ENCODE assay signal across 1 cellular context in the genomic region with DNA sequence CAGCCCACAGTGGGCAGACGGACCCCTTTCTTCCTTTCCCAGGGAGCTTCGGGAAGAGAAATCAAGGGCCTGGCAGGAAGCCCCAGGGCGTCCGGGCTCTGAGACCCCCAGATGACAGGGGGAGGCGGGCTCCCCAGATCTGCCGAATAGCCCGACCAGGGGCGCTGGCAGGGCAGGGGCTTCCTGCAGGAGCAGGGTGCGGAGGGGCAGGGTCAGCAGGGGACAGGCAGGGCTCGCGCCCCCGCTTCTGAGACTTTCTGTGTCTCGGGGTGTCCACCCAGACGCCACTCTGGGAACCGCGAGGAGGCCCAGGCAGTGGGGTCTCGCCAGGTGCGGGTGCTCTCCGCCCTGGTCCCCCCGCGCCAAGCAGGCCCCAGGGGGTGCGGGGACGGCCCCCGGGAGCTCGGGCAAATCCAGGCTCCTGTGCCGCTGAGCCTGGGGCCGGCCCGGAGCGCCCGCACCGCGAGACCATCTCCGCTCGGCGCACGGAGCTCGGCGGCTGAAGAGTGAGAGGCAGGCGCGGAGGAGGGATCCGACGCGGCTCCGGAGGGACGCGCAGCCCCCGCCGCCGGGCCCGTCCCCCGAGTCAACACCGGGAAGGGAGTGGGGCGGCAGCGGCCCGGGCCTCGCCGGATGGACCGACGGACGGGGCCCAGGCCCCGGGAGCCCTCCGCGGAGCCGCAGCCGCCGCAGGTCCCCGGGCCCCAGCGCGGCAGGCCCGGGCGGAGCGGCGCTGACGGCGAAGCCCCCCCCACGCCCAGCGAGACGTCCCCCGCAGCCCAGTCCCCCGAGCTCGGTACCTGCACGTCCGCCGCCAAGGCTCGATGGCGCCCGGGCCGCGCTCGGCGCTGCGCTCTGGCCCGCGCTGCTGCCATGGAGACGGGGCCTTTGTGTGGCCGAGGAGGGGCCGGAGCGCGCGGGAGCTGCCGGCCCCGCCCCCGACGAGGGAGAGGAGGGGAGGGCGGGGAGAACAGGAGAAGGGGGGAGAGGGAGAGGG.
TF ChIP-seq lines count a peak whose summit lies in the region.

PLXNB2 (minus strand) TSS at position 894 of the 997 bp plus-strand sequence. CDS start 17,062 bp downstream, outside the sequence.

TF ChIP-seq in K562, 482 proteins besides CTCF, POLR2A, EP300 and RAD21 (continued from another document and continues in another):
- TF ChIP-seq, protein P1, sequence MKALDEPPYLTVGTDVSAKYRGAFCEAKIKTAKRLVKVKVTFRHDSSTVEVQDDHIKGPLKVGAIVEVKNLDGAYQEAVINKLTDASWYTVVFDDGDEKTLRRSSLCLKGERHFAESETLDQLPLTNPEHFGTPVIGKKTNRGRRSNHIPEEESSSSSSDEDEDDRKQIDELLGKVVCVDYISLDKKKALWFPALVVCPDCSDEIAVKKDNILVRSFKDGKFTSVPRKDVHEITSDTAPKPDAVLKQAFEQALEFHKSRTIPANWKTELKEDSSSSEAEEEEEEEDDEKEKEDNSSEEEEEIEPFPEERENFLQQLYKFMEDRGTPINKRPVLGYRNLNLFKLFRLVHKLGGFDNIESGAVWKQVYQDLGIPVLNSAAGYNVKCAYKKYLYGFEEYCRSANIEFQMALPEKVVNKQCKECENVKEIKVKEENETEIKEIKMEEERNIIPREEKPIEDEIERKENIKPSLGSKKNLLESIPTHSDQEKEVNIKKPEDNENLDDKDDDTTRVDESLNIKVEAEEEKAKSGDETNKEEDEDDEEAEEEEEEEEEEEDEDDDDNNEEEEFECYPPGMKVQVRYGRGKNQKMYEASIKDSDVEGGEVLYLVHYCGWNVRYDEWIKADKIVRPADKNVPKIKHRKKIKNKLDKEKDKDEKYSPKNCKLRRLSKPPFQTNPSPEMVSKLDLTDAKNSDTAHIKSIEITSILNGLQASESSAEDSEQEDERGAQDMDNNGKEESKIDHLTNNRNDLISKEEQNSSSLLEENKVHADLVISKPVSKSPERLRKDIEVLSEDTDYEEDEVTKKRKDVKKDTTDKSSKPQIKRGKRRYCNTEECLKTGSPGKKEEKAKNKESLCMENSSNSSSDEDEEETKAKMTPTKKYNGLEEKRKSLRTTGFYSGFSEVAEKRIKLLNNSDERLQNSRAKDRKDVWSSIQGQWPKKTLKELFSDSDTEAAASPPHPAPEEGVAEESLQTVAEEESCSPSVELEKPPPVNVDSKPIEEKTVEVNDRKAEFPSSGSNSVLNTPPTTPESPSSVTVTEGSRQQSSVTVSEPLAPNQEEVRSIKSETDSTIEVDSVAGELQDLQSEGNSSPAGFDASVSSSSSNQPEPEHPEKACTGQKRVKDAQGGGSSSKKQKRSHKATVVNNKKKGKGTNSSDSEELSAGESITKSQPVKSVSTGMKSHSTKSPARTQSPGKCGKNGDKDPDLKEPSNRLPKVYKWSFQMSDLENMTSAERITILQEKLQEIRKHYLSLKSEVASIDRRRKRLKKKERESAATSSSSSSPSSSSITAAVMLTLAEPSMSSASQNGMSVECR (CRISPR knock-in tag; IDR thresholded peaks at IDR 0.05) = peak; percentile 51; the same call in 1 of the 2 replicates
- peak; percentile 35; the same call in 1 of the 2 replicates for TF ChIP-seq ZBTB7A (IDR thresholded peaks at IDR 0.05; ENCODE audit: borderline replicate concordance, control insufficient read depth, low read depth, low read length)
- TF ChIP-seq HCFC1 (IDR thresholded peaks at IDR 0.05; ENCODE audit: low read depth, low read length) = no peak
- no peak for TF ChIP-seq MCM5 (IDR thresholded peaks at IDR 0.05; ENCODE audit: low read depth)
- TF ChIP-seq UBTF (IDR thresholded peaks at IDR 0.05; ENCODE audit: borderline replicate concordance in 1 of 2, low read depth in 2 of 2, low read length in 2 of 2) = 0 out of 4 replicates have a peak, but pooled peaks of 1 of the 2 experiments have one; percentile 18
- peak; percentile 18 for TF ChIP-seq CCNT2 (IDR thresholded peaks at IDR 0.05; ENCODE audit: borderline replicate concordance, extremely low read depth, insufficient read length, low read depth, low read length)
- TF ChIP-seq HNRNPK (IDR thresholded peaks at IDR 0.05; ENCODE audit: low read depth, low read length, poor library complexity, severe bottlenecking) = peak; percentile 90
- peak; percentile 76 for TF ChIP-seq ZNF740 (CRISPR knock-in tag; IDR thresholded peaks at IDR 0.05)
- no peak for TF ChIP-seq ZNF740 (tag; IDR thresholded peaks at IDR 0.05)
- TF ChIP-seq RBFOX2 (IDR thresholded peaks at IDR 0.05; ENCODE audit: low read depth, low read length) = peak; percentile 59
- TF ChIP-seq, protein P2, sequence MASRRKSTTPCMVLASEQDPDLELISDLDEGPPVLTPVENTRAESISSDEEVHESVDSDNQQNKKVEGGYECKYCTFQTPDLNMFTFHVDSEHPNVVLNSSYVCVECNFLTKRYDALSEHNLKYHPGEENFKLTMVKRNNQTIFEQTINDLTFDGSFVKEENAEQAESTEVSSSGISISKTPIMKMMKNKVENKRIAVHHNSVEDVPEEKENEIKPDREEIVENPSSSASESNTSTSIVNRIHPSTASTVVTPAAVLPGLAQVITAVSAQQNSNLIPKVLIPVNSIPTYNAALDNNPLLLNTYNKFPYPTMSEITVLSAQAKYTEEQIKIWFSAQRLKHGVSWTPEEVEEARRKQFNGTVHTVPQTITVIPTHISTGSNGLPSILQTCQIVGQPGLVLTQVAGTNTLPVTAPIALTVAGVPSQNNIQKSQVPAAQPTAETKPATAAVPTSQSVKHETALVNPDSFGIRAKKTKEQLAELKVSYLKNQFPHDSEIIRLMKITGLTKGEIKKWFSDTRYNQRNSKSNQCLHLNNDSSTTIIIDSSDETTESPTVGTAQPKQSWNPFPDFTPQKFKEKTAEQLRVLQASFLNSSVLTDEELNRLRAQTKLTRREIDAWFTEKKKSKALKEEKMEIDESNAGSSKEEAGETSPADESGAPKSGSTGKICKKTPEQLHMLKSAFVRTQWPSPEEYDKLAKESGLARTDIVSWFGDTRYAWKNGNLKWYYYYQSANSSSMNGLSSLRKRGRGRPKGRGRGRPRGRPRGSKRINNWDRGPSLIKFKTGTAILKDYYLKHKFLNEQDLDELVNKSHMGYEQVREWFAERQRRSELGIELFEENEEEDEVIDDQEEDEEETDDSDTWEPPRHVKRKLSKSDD (conservative IDR thresholded peaks at IDR 0.05; ENCODE audit: low read length) = no peak
- TF ChIP-seq TAF1 (IDR thresholded peaks at IDR 0.05; ENCODE audit: control insufficient read depth, extremely low read depth, insufficient read depth, low read length, severe bottlenecking) = peak; percentile 18
- no peak for TF ChIP-seq ZNF133 (CRISPR knock-in tag; IDR thresholded peaks at IDR 0.05)
- TF ChIP-seq, protein P3, sequence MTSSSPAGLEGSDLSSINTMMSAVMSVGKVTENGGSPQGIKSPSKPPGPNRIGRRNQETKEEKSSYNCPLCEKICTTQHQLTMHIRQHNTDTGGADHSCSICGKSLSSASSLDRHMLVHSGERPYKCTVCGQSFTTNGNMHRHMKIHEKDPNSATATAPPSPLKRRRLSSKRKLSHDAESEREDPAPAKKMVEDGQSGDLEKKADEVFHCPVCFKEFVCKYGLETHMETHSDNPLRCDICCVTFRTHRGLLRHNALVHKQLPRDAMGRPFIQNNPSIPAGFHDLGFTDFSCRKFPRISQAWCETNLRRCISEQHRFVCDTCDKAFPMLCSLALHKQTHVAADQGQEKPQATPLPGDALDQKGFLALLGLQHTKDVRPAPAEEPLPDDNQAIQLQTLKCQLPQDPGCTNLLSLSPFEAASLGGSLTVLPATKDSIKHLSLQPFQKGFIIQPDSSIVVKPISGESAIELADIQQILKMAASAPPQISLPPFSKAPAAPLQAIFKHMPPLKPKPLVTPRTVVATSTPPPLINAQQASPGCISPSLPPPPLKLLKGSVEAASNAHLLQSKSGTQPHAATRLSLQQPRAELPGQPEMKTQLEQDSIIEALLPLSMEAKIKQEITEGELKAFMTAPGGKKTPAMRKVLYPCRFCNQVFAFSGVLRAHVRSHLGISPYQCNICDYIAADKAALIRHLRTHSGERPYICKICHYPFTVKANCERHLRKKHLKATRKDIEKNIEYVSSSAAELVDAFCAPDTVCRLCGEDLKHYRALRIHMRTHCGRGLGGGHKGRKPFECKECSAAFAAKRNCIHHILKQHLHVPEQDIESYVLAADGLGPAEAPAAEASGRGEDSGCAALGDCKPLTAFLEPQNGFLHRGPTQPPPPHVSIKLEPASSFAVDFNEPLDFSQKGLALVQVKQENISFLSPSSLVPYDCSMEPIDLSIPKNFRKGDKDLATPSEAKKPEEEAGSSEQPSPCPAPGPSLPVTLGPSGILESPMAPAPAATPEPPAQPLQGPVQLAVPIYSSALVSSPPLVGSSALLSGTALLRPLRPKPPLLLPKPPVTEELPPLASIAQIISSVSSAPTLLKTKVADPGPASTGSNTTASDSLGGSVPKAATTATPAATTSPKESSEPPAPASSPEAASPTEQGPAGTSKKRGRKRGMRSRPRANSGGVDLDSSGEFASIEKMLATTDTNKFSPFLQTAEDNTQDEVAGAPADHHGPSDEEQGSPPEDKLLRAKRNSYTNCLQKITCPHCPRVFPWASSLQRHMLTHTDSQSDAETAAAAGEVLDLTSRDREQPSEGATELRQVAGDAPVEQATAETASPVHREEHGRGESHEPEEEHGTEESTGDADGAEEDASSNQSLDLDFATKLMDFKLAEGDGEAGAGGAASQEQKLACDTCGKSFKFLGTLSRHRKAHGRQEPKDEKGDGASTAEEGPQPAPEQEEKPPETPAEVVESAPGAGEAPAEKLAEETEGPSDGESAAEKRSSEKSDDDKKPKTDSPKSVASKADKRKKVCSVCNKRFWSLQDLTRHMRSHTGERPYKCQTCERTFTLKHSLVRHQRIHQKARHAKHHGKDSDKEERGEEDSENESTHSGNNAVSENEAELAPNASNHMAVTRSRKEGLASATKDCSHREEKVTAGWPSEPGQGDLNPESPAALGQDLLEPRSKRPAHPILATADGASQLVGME (CRISPR knock-in tag; IDR thresholded peaks at IDR 0.05) = no peak
- TF ChIP-seq HIVEP1 (CRISPR knock-in tag; IDR thresholded peaks at IDR 0.05) = no peak
- TF ChIP-seq VEZF1 (CRISPR knock-in tag; IDR thresholded peaks at IDR 0.05) = peak; percentile 86
- no peak for TF ChIP-seq ETS1 (conservative IDR thresholded peaks at IDR 0.05; ENCODE audit: control insufficient read depth, low read depth, low read length)
- no peak for TF ChIP-seq HNRNPUL1 (IDR thresholded peaks at IDR 0.05; ENCODE audit: low read length)
- TF ChIP-seq SMAD4 (CRISPR knock-in tag; conservative IDR thresholded peaks at IDR 0.05) = 0 out of 2 replicates have a peak, but pooled peaks have one; percentile 25
- peak; percentile 44; the same call in 1 of the 2 replicates for TF ChIP-seq CXXC5 (CRISPR knock-in tag; IDR thresholded peaks at IDR 0.05)
- TF ChIP-seq ZNF444 (CRISPR knock-in tag; IDR thresholded peaks at IDR 0.05) = peak; percentile 80
- no peak for TF ChIP-seq TRIM28 (IDR thresholded peaks at IDR 0.05)
- TF ChIP-seq, protein P4, sequence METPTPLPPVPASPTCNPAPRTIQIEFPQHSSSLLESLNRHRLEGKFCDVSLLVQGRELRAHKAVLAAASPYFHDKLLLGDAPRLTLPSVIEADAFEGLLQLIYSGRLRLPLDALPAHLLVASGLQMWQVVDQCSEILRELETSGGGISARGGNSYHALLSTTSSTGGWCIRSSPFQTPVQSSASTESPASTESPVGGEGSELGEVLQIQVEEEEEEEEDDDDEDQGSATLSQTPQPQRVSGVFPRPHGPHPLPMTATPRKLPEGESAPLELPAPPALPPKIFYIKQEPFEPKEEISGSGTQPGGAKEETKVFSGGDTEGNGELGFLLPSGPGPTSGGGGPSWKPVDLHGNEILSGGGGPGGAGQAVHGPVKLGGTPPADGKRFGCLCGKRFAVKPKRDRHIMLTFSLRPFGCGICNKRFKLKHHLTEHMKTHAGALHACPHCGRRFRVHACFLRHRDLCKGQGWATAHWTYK (CRISPR knock-in tag; IDR thresholded peaks at IDR 0.05) = no peak
- TF ChIP-seq CTBP1 (IDR thresholded peaks at IDR 0.05; ENCODE audit: borderline replicate concordance) = 0 out of 2 replicates have a peak, but pooled peaks have one; percentile 18
- TF ChIP-seq ZC3H8 (IDR thresholded peaks at IDR 0.05) = no peak
